ENCODE assay signal across 8 cellular contexts in the genomic region with DNA sequence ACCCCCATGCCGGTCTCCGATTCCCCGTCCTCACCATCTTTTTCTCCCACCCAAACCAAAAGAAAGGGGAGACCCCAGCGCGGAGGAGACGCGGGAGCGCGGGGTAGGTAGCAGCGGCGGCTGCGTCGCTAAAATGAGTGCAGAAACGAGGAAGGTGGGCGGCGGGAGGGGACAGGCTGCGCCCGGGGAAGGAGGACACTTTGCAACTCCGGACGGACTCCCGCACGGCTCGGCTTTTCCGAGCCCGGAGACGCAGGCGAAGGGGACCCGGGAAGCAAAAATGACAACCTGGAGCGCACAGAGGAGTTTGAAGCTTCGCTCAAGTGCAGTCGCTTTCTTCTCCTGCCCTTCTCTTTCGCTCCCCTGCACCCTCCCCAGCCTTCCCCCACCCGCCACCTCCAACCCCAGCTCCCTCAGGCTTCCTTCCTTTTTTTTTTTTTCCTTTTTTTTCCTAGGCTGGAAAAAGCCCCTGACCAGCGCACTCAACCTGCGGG. TPM values are rescaled to one million over a fixed set of nuclear protein-coding genes. Genes with fewer than 3 reads are reported as not detected.
DNase-seq lines count a peak whose midpoint lies in the region; TF ChIP-seq lines count a peak whose summit lies in the region.

No MANE protein-coding gene starts in this region.

- intact Hi-C loops in activated CD4-positive, alpha-beta T cell treated with anti-CD3 and anti-CD28 coated beads, Interleukin-2, amount 10 ng/mL, durations not matched to agents 24 days and 14 days (cut with micrococcal nuclease) = loop anchor here (2.0 to 10.0 kb wide), 2 partner anchors 222 to 986 kb away; no protein-coding TSS in a partner anchor
- intact Hi-C loops in tibial artery (cut with DNase I; ENCODE audit: low total_unique reads) = no loop called here

- DNase-seq in NCI-H1417 (lab: John Stamatoyannopoulos, UW) (peak in 2 of 3 experiments; percentile 41 to 66), NCI-H1417 treated with DMSO at 0.1 percent for 48 hours (lab: John Stamatoyannopoulos, UW) (no peak), tibial artery (no peak), GM19238 (ENCODE audit: insufficient read length, low spot score) (no peak), SKM-1 (lab: John Stamatoyannopoulos, UW; ENCODE audit: unreplicated experiment) (no peak)
- peak; percentile 81 for DNase-seq in activated CD4-positive, alpha-beta T cell treated with anti-CD3 and anti-CD28 coated beads, Interleukin-2, amount 10 ng/mL, durations not matched to agents 24 days and 14 days
- DNase-seq in effector memory CD4-positive, alpha-beta T cell = no peak

- no peak for TF ChIP-seq CTCF in tibial artery (IDR thresholded peaks at IDR 0.05)

- peak overlapping the region; percentile 97 for H3K27ac Mint-ChIP-seq in activated CD4-positive, alpha-beta T cell treated with anti-CD3 and anti-CD28 coated beads, Interleukin-2, amount 10 ng/mL, durations not matched to agents 24 days and 14 days

- H3K9me3 ChIP-seq in effector memory CD4-positive, alpha-beta T cell (ENCODE audit: control insufficient read depth, low read length) = no peaks in the 10 kb centered on the region
- H3K9me3 ChIP-seq in muscle layer of colon (ENCODE audit: low read length) (no peaks in the 10 kb centered on the region), tibial artery (no peaks in the 10 kb centered on the region)

- peaks cover 10% of the 10 kb centered on the region for H3K36me3 Mint-ChIP-seq in activated CD4-positive, alpha-beta T cell treated with anti-CD3 and anti-CD28 coated beads, Interleukin-2, amount 10 ng/mL, durations not matched to agents 24 days and 14 days (ENCODE audit: low read depth)

- H3K4me1 Mint-ChIP-seq in activated CD4-positive, alpha-beta T cell treated with anti-CD3 and anti-CD28 coated beads, Interleukin-2, amount 10 ng/mL, durations not matched to agents 24 days and 14 days = peaks cover 30% of the 10 kb centered on the region

- H3K4me1 ChIP-seq in effector memory CD4-positive, alpha-beta T cell (ENCODE audit: control insufficient read depth, insufficient read depth, low read length, poor library complexity, severe bottlenecking) = peaks cover 36% of the 10 kb centered on the region
- peaks cover 18% of the 10 kb centered on the region for H3K4me1 ChIP-seq in muscle layer of colon (ENCODE audit: insufficient read depth, low read length)
- H3K4me1 ChIP-seq in tibial artery = peaks cover 0 to 61% (median 46%) of the 10 kb centered on the region in 4 donors

- no peaks in the 10 kb centered on the region for H3K27me3 ChIP-seq in effector memory CD4-positive, alpha-beta T cell (replicated peaks; ENCODE audit: control insufficient read depth, insufficient read depth, low read length, poor library complexity, severe bottlenecking)
- H3K27me3 ChIP-seq in muscle layer of colon (ENCODE audit: control insufficient read depth in 1 of 2, insufficient read depth in 2 of 2, low read length in 2 of 2) (peaks cover 26 to 65% of the 10 kb centered on the region in 2 donors), tibial artery (peaks cover 0 to 68% of the 10 kb centered on the region in 2 donors)

- H3K27me3 Mint-ChIP-seq in activated CD4-positive, alpha-beta T cell treated with anti-CD3 and anti-CD28 coated beads, Interleukin-2, amount 10 ng/mL, durations not matched to agents 24 days and 14 days = peaks cover 29% of the 10 kb centered on the region

- H3K36me3 ChIP-seq in effector memory CD4-positive, alpha-beta T cell (ENCODE audit: control insufficient read depth, insufficient read depth, low read length) = no peaks in the 10 kb centered on the region
- no peaks in the 10 kb centered on the region for H3K36me3 ChIP-seq in muscle layer of colon (ENCODE audit: insufficient read depth, low read length)
- no peaks in the 10 kb centered on the region for H3K36me3 ChIP-seq in tibial artery

- peak overlapping the region; percentile 89 for H3K4me3 ChIP-seq in effector memory CD4-positive, alpha-beta T cell (ENCODE audit: insufficient read depth, low read depth, low read length, poor library complexity, severe bottlenecking)
- peak overlapping the region; percentile 61 to 65 for H3K4me3 ChIP-seq in muscle layer of colon (ENCODE audit: low read depth in 1 of 2, low read length in 2 of 2)
- H3K4me3 ChIP-seq in tibial artery = peak overlapping the region; percentile 55 to 68

- peak overlapping the region; percentile 95 for H3K4me3 Mint-ChIP-seq in activated CD4-positive, alpha-beta T cell treated with anti-CD3 and anti-CD28 coated beads, Interleukin-2, amount 10 ng/mL, durations not matched to agents 24 days and 14 days

- H3K9me3 Mint-ChIP-seq in activated CD4-positive, alpha-beta T cell treated with anti-CD3 and anti-CD28 coated beads, Interleukin-2, amount 10 ng/mL, durations not matched to agents 24 days and 14 days = no peaks in the 10 kb centered on the region

- peak overlapping the region; percentile 6 for H3K9ac ChIP-seq in muscle layer of colon (ENCODE audit: low read length)

- H3K27ac ChIP-seq in effector memory CD4-positive, alpha-beta T cell (ENCODE audit: insufficient read depth, low read length, poor library complexity, severe bottlenecking) = peak overlapping the region; percentile 66
- H3K27ac ChIP-seq in muscle layer of colon (ENCODE audit: low read depth, low read length) (no peak overlapping the region), tibial artery (peak overlapping the region; percentile 25 to 33)

RNA-seq across cellular contexts. Expression of a gene that starts 0.5 kb away (rescaled TPM):
- 24.9 TPM in 2 replicates for total RNA-seq in activated CD4-positive, alpha-beta T cell treated with anti-CD3 and anti-CD28 coated beads, Interleukin-2, amount 10 ng/mL, durations not matched to agents 24 days and 14 days

Comparison
In these comparisons a context has a peak if more than half of its experiments do, and no peak if none do; other contexts are left out.
1. DNase-seq: peak in NCI-H1417 (2 of 3) and activated CD4-positive, alpha-beta T cell treated with anti-CD3 and anti-CD28 coated beads, Interleukin-2, amount 10 ng/mL, durations not matched to agents 24 days and 14 days (single experiment); none in NCI-H1417 treated with DMSO at 0.1 percent for 48 hours (single experiment), effector memory CD4-positive, alpha-beta T cell (0 of 3), tibial artery (0 of 2), GM19238 (single experiment) and SKM-1 (single experiment).
2. Peak in every context shown above with its lines, with median percentiles within 50 percentile points of each other: H3K4me3 ChIP-seq.